Comparison of ENCODE assay signal across 2 cellular contexts in the genomic region with DNA sequence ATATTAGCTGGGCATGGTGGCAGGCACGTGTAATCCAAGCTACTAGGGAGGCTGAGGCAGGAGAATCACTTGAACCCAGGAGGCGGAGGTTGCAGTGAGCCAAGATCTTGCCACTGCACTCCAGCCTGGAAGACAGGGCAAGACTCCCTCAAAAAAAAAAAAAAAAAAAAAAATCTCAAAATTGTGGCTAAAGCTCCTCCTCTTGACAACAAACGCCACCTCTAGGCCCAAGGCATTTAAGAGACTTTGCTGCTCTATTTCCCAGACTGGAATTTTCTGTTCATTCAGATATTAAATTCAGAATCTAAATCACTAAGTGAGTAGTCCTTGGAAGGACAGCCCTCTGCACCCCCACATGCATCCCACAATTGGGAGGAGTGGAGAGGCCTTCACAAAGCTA.
TF ChIP-seq lines count a peak whose summit lies in the region.

No MANE protein-coding gene starts in this region.

TF ChIP-seq in A549, 52 proteins besides CTCF, POLR2A, EP300 and RAD21 (continued from another document):
- TF ChIP-seq, protein P1, sequence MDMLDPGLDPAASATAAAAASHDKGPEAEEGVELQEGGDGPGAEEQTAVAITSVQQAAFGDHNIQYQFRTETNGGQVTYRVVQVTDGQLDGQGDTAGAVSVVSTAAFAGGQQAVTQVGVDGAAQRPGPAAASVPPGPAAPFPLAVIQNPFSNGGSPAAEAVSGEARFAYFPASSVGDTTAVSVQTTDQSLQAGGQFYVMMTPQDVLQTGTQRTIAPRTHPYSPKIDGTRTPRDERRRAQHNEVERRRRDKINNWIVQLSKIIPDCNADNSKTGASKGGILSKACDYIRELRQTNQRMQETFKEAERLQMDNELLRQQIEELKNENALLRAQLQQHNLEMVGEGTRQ (IDR thresholded peaks at IDR 0.05) = no peak

TF ChIP-seq in GM23338, 12 proteins besides CTCF, POLR2A, EP300 and RAD21 (continued from another document):
- TF ChIP-seq, protein P2, sequence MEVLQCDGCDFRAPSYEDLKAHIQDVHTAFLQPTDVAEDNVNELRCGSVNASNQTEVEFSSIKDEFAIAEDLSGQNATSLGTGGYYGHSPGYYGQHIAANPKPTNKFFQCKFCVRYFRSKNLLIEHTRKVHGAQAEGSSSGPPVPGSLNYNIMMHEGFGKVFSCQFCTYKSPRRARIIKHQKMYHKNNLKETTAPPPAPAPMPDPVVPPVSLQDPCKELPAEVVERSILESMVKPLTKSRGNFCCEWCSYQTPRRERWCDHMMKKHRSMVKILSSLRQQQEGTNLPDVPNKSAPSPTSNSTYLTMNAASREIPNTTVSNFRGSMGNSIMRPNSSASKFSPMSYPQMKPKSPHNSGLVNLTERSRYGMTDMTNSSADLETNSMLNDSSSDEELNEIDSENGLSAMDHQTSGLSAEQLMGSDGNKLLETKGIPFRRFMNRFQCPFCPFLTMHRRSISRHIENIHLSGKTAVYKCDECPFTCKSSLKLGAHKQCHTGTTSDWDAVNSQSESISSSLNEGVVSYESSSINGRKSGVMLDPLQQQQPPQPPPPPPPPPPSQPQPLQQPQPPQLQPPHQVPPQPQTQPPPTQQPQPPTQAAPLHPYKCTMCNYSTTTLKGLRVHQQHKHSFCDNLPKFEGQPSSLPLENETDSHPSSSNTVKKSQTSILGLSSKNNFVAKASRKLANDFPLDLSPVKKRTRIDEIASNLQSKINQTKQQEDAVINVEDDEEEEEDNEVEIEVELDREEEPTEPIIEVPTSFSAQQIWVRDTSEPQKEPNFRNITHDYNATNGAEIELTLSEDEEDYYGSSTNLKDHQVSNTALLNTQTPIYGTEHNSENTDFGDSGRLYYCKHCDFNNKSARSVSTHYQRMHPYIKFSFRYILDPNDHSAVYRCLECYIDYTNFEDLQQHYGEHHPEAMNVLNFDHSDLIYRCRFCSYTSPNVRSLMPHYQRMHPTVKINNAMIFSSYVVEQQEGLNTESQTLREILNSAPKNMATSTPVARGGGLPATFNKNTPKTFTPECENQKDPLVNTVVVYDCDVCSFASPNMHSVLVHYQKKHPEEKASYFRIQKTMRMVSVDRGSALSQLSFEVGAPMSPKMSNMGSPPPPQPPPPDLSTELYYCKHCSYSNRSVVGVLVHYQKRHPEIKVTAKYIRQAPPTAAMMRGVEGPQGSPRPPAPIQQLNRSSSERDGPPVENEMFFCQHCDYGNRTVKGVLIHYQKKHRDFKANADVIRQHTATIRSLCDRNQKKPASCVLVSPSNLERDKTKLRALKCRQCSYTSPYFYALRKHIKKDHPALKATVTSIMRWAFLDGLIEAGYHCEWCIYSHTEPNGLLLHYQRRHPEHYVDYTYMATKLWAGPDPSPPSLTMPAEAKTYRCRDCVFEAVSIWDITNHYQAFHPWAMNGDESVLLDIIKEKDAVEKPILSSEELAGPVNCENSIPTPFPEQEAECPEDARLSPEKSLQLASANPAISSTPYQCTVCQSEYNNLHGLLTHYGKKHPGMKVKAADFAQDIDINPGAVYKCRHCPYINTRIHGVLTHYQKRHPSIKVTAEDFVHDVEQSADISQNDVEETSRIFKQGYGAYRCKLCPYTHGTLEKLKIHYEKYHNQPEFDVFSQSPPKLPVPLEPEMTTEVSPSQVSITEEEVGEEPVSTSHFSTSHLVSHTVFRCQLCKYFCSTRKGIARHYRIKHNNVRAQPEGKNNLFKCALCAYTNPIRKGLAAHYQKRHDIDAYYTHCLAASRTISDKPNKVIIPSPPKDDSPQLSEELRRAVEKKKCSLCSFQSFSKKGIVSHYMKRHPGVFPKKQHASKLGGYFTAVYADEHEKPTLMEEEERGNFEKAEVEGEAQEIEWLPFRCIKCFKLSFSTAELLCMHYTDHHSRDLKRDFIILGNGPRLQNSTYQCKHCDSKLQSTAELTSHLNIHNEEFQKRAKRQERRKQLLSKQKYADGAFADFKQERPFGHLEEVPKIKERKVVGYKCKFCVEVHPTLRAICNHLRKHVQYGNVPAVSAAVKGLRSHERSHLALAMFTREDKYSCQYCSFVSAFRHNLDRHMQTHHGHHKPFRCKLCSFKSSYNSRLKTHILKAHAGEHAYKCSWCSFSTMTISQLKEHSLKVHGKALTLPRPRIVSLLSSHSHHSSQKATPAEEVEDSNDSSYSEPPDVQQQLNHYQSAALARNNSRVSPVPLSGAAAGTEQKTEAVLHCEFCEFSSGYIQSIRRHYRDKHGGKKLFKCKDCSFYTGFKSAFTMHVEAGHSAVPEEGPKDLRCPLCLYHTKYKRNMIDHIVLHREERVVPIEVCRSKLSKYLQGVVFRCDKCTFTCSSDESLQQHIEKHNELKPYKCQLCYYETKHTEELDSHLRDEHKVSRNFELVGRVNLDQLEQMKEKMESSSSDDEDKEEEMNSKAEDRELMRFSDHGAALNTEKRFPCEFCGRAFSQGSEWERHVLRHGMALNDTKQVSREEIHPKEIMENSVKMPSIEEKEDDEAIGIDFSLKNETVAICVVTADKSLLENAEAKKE (CRISPR knock-in tag; IDR thresholded peaks at IDR 0.05) = no peak
- TF ChIP-seq ZNF114 (CRISPR knock-in tag; IDR thresholded peaks at IDR 0.05) (no peak), POLR2AphosphoS5 (IDR thresholded peaks at IDR 0.05; ENCODE audit: low read depth) (no peak), EZH2phosphoT487 (IDR thresholded peaks at IDR 0.05; ENCODE audit: unreplicated experiment) (no peak), JUNB (IDR thresholded peaks at IDR 0.05; ENCODE audit: unreplicated experiment) (no peak)
- TF ChIP-seq, protein P3, sequence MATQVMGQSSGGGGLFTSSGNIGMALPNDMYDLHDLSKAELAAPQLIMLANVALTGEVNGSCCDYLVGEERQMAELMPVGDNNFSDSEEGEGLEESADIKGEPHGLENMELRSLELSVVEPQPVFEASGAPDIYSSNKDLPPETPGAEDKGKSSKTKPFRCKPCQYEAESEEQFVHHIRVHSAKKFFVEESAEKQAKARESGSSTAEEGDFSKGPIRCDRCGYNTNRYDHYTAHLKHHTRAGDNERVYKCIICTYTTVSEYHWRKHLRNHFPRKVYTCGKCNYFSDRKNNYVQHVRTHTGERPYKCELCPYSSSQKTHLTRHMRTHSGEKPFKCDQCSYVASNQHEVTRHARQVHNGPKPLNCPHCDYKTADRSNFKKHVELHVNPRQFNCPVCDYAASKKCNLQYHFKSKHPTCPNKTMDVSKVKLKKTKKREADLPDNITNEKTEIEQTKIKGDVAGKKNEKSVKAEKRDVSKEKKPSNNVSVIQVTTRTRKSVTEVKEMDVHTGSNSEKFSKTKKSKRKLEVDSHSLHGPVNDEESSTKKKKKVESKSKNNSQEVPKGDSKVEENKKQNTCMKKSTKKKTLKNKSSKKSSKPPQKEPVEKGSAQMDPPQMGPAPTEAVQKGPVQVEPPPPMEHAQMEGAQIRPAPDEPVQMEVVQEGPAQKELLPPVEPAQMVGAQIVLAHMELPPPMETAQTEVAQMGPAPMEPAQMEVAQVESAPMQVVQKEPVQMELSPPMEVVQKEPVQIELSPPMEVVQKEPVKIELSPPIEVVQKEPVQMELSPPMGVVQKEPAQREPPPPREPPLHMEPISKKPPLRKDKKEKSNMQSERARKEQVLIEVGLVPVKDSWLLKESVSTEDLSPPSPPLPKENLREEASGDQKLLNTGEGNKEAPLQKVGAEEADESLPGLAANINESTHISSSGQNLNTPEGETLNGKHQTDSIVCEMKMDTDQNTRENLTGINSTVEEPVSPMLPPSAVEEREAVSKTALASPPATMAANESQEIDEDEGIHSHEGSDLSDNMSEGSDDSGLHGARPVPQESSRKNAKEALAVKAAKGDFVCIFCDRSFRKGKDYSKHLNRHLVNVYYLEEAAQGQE (IDR thresholded peaks at IDR 0.05; ENCODE audit: unreplicated experiment) = no peak
